Comparison of ENCODE assay signal across 30 cellular contexts in the genomic region with DNA sequence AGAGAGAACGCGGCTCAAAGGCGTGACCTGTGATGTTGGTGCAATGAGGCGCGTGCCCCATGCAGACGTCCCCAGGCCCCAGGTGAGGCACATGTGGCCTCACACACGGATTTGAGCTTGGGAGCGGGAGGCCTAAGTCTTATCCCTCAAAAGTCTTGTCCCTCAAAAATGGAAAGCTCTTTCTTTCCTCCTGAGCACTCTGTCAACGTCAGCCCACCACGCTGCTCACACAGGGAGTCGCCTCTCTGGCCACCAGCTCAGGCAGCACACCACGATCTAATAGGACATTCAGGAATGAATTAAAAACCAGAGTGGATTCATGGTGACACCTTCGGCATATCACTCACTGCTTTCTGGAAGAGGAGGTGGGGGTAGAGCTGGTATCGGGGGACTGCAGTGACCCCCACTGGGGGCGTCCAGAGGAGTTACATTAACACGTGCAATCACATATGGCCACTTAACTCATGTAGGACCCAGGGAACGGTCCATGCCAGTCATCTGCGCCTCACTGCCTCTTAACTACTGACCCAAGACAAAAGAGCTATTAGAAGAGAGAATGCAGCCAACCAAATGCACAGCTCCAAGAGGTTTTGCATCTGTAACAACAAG. TPM values are rescaled to one million over a fixed set of nuclear protein-coding genes. Genes with fewer than 3 reads are reported as not detected.
"Had no signal": no experiment of that assay in that cellular context is flagged by ENCODE, and none has a peak within 500 bp of the region (broad histone marks: within the 10 kb centered on the region; RNA-seq: fewer than 3 reads in every experiment).

No MANE protein-coding gene starts in this region.

- ATAC-seq: effector memory CD8-positive, alpha-beta T cell; gastrocnemius medialis; left colon; left ventricle myocardium superior; naive thymus-derived CD8-positive, alpha-beta T cell had no signal

- H3K4me3 Mint-ChIP-seq: effector memory CD8-positive, alpha-beta T cell; immature natural killer cell; naive thymus-derived CD8-positive, alpha-beta T cell; neural crest cell; stimulated activated naive CD8-positive, alpha-beta T cell treated with anti-CD3 and anti-CD28 coated beads, Interleukin-15, amount 100 ng/mL, for 72 hours had no signal

- H3K4me3 ChIP-seq: coronary artery, gastrocnemius medialis, heart left ventricle, lower lobe of right lung, right atrium auricular region, skin epidermis, spleen, suprapubic skin, vagina had no signal

- H3K27me3 ChIP-seq: gastrocnemius medialis, heart left ventricle, neutrophil, right atrium auricular region, suprapubic skin, vagina had no signal

- H3K36me3 ChIP-seq: gastrocnemius medialis, heart left ventricle, neutrophil, right atrium auricular region, spleen, suprapubic skin, vagina had no signal

- DNase-seq: effector memory CD8-positive, alpha-beta T cell; foreskin fibroblast; gastrocnemius medialis; heart left ventricle; hippocampal formation; immature natural killer cell; islet precursor cell; kidney glomerular epithelial cell; left colon; left ventricle myocardium superior; lower lobe of right lung; naive thymus-derived CD8-positive, alpha-beta T cell; spleen; stimulated activated CD4-positive, alpha-beta T cell treated with anti-CD3 and anti-CD28 coated beads, Interleukin-2, amount 100 ng/mL, for 48 hours; stimulated activated naive CD4-positive, alpha-beta T cell; stimulated activated naive CD8-positive, alpha-beta T cell treated with anti-CD3 and anti-CD28 coated beads, Interleukin-15, amount 100 ng/mL, for 72 hours; trophoblast cell had no signal

- H3K4me1 ChIP-seq: gastrocnemius medialis, heart left ventricle, lower lobe of right lung, parathyroid adenoma, right atrium auricular region, spleen, suprapubic skin, vagina had no signal

- H3K9ac ChIP-seq: parathyroid adenoma had no signal

- H3K4me1 Mint-ChIP-seq: immature natural killer cell; naive thymus-derived CD8-positive, alpha-beta T cell; neural crest cell; stimulated activated naive CD8-positive, alpha-beta T cell treated with anti-CD3 and anti-CD28 coated beads, Interleukin-15, amount 100 ng/mL, for 72 hours had no signal

- H3K27ac Mint-ChIP-seq: effector memory CD8-positive, alpha-beta T cell; immature natural killer cell; naive thymus-derived CD8-positive, alpha-beta T cell had no signal

- H3K27ac ChIP-seq: coronary artery, gastrocnemius medialis, heart left ventricle, lower lobe of right lung, neutrophil, parathyroid adenoma, right atrium auricular region, skin epidermis, spleen, suprapubic skin, vagina had no signal

- H3K36me3 Mint-ChIP-seq: immature natural killer cell; naive thymus-derived CD8-positive, alpha-beta T cell had no signal

- H3K9me3 Mint-ChIP-seq: effector memory CD8-positive, alpha-beta T cell; naive thymus-derived CD8-positive, alpha-beta T cell; neural crest cell; stimulated activated naive CD8-positive, alpha-beta T cell treated with anti-CD3 and anti-CD28 coated beads, Interleukin-15, amount 100 ng/mL, for 72 hours had no signal

- H3K9me3 ChIP-seq: gastrocnemius medialis, heart left ventricle, lower lobe of right lung, neutrophil, right atrium auricular region, spleen, suprapubic skin, vagina had no signal

RNA-seq across cellular contexts. Expression of a gene that starts 57.9 kb away (rescaled TPM):
- total RNA-seq: glomerular endothelial cell, mesenteric fat pad, myocyte, osteoblast, progenitor cell of endocrine pancreas, suprapubic skin had no signal
- polyA plus RNA-seq: immature natural killer cell; naive thymus-derived CD8-positive, alpha-beta T cell had no signal
